ENCODE assay signal across 27 cellular contexts in the genomic region with DNA sequence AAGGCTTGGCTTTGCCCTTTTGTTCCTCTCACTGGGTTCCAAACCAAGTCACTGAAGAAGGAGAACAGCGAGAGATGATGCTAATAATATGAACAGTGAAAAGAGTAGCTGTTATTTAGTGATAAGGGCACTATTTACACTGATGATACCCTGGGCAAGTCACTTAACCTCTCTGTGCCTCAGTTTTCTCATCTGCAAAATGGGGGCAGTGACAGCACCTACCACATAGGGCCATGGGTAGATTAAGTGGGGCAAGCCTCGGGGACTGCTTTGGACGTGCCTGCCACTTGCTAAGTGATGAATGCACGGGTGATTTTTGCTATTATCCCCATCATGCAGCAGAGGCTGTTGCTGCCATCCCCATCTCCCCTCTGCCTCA.
"Had no signal": no experiment of that assay in that cellular context is flagged by ENCODE, and none has a peak within 500 bp of the region (broad histone marks: within the 10 kb centered on the region; RNA-seq: fewer than 3 reads in every experiment).

No MANE protein-coding gene starts in this region.

- H3K27me3 ChIP-seq: colonic mucosa, esophagus squamous epithelium, gastrocnemius medialis, heart right ventricle, left lung had no signal

- FAIRE-seq: endometrium, islet of Langerhans, keratinocyte had no signal

- H3K36me3 ChIP-seq: colonic mucosa had no signal

- ATAC-seq: effector memory CD8-positive, alpha-beta T cell; esophagus mucosa; gastrocnemius medialis; left cardiac atrium; left lung; left ventricle myocardium superior; lower lobe of right lung; mucosa of descending colon had no signal

- H3K27ac ChIP-seq: colonic mucosa, gastrocnemius medialis, heart right ventricle, left lung, lower lobe of right lung had no signal

- H3K4me3 ChIP-seq: colonic mucosa, esophagus squamous epithelium, gastrocnemius medialis, heart right ventricle, left lung, lower lobe of right lung, mucosa of descending colon had no signal

- H3K4me1 Mint-ChIP-seq: endodermal cell, mesothelial cell of epicardium had no signal

- DNase-seq: colonic mucosa; cortex of kidney; effector CD8-positive, alpha-beta T cell; effector memory CD8-positive, alpha-beta T cell; endodermal cell; erythroblast; esophagus squamous epithelium; foreskin fibroblast; foreskin melanocyte; gastrocnemius medialis; glutamatergic neuron; head of caudate nucleus; heart right ventricle; hippocampal formation; left cardiac atrium; left ventricle myocardium superior; lower lobe of right lung; mesenchymal stem cell; mucosa of descending colon; naive B cell had no signal

- H3K9me3 Mint-ChIP-seq: dendritic cell treated with granulocyte-macrophage colony-stimulating factor and Interleukin-4, amounts not matched to agents 40 ng/mL and 50 ng/mL, for 4 days; effector memory CD8-positive, alpha-beta T cell; endodermal cell; mesothelial cell of epicardium; naive B cell had no signal

- H3K4me3 Mint-ChIP-seq: dendritic cell treated with granulocyte-macrophage colony-stimulating factor and Interleukin-4, amounts not matched to agents 40 ng/mL and 50 ng/mL, for 4 days; effector memory CD8-positive, alpha-beta T cell; endodermal cell; mesothelial cell of epicardium; naive B cell had no signal

- H3K9me3 ChIP-seq: colonic mucosa, esophagus squamous epithelium, gastrocnemius medialis, heart right ventricle, left lung, lower lobe of right lung, mucosa of descending colon had no signal

- H3K27ac Mint-ChIP-seq: dendritic cell treated with granulocyte-macrophage colony-stimulating factor and Interleukin-4, amounts not matched to agents 40 ng/mL and 50 ng/mL, for 4 days; effector memory CD8-positive, alpha-beta T cell; endodermal cell; mesothelial cell of epicardium had no signal

- H3K4me1 ChIP-seq: colonic mucosa, gastrocnemius medialis, heart right ventricle, left lung, lower lobe of right lung had no signal

- H3K27me3 Mint-ChIP-seq: dendritic cell treated with granulocyte-macrophage colony-stimulating factor and Interleukin-4, amounts not matched to agents 40 ng/mL and 50 ng/mL, for 4 days; effector memory CD8-positive, alpha-beta T cell; naive B cell had no signal
